Comparison of ENCODE assay signal across 12 cellular contexts in genomic region chr6:63816979-63817436, GRCh38.
DNase-seq lines count a peak whose midpoint lies in the region; ATAC-seq and TF ChIP-seq lines count a peak whose summit lies in the region.
"Had no signal": no experiment of that assay in that cellular context is flagged by ENCODE, and none has a peak within 500 bp of the region (broad histone marks: within the 10 kb centered on the region; RNA-seq: fewer than 3 reads in every experiment).

No MANE protein-coding gene starts in this region.

- H4K20me1 ChIP-seq in OCI-LY7 (ENCODE audit: insufficient read depth, low read length), result no peaks in the 10 kb centered on the region

- intact Hi-C loops in OCI-LY7 (cut with micrococcal nuclease; ENCODE audit: unreplicated experiment), result no loop called here

- no peaks in the 10 kb centered on the region for H3K79me2 ChIP-seq in OCI-LY7 (ENCODE audit: insufficient read depth, low read depth, low read length)

- H3K9me2 ChIP-seq in OCI-LY7 (ENCODE audit: insufficient read depth, low read length), result no peaks in the 10 kb centered on the region

- H2AFZ ChIP-seq in OCI-LY7 (ENCODE audit: low read length), result no peak overlapping the region

- TF ChIP-seq CTCF in AG04449 (IDR thresholded peaks at IDR 0.05; ENCODE audit: insufficient read depth, low read length, missing control alignments) (peak; percentile 22), OCI-LY7 (conservative IDR thresholded peaks at IDR 0.05; ENCODE audit: low read length) (peak; percentile 61)

- no peaks in the 10 kb centered on the region for H3K9me3 ChIP-seq in OCI-LY7 (ENCODE audit: low read length)
- H3K9me3 ChIP-seq: suprapubic skin had no signal

- no peaks in the 10 kb centered on the region for H3K4me1 ChIP-seq in OCI-LY7 (ENCODE audit: insufficient read depth, low read length, poor library complexity, severe bottlenecking)
- H3K4me1 ChIP-seq: suprapubic skin had no signal

- no peak overlapping the region for H3K4me3 ChIP-seq in AG04449 (ENCODE audit: low read depth, low read length)
- H3K4me3 ChIP-seq in OCI-LY7 (ENCODE audit: low read depth, low read length, poor library complexity, severe bottlenecking), result no peak overlapping the region
- H3K4me3 ChIP-seq: suprapubic skin had no signal

- H3K4me2 ChIP-seq in OCI-LY7 (ENCODE audit: low read length), result no peak overlapping the region

- POLR2A ChIA-PET in AG04449 (lab: Yijun Ruan, JAX) (interaction anchor here (0.7 kb wide), 1 partner anchor 14 kb away, joined by 4 read pairs; no protein-coding TSS in a partner anchor), OCI-LY7 (lab: Charles Lee) (interaction anchor here (0.6 to 1.4 kb wide), 2 partner anchors 13 to 204 kb away, joined by 3 read pairs; no protein-coding TSS in a partner anchor)

- no TSS peak for BruUV-seq in OCI-LY7 (replicated peaks; lab: Mats Ljungman, UMichigan)

- ATAC-seq in GM21360 (IDR thresholded peaks at IDR 0.05; ENCODE audit: unreplicated experiment), result peak; percentile 51
- ATAC-seq: right cardiac atrium had no signal

- no peaks in the 10 kb centered on the region for H3K36me3 ChIP-seq in OCI-LY7 (ENCODE audit: insufficient read depth, low read length)
- H3K36me3 ChIP-seq: suprapubic skin had no signal

- CTCF ChIA-PET in AG04449 (lab: Yijun Ruan, JAX) (interaction anchor here (1.4 to 4.6 kb wide), 5 partner anchors 8 to 464 kb away, joined by 3 to 28 read pairs (median 14); no protein-coding TSS in a partner anchor), OCI-LY7 (lab: Charles Lee; ENCODE audit: unreplicated experiment) (interaction anchor here (0.8 to 1.1 kb wide), 3 partner anchors 10 to 53 kb away, joined by 3 to 4 read pairs (median 3); no protein-coding TSS in a partner anchor)

- H3K27ac ChIP-seq in OCI-LY7 (ENCODE audit: low read depth, low read length, poor library complexity, severe bottlenecking), result no peak overlapping the region
- H3K27ac ChIP-seq: suprapubic skin had no signal

- DNase-seq in AG04449 (ENCODE audit: low read depth, low spot score), result no peak
- peak; percentile 10 for DNase-seq in OCI-LY7 (ENCODE audit: low spot score)
- peak; percentile 28 for DNase-seq in iPS DF 4.7 (ENCODE audit: extremely low read depth, low spot score)
- DNase-seq in T-helper 1 cell, result no peak
- DNase-seq in NCI-H1092 treated with DMSO at 0.1 percent for 48 hours (lab: John Stamatoyannopoulos, UW), result no peak
- no peak for DNase-seq in activated gamma-delta T cell (lab: John Stamatoyannopoulos, UW)
- no peak for DNase-seq in NCI-H1694 (lab: John Stamatoyannopoulos, UW)
- DNase-seq: DMS79, foreskin melanocyte, right cardiac atrium had no signal

Comparison
In these comparisons a context has a peak if more than half of its experiments do, and no peak if none do; other contexts are left out.
1. DNase-seq: peak in OCI-LY7 (single experiment) and iPS DF 4.7 (single experiment); none in AG04449 (single experiment), T-helper 1 cell (0 of 5), NCI-H1092 treated with DMSO at 0.1 percent for 48 hours (single experiment), activated gamma-delta T cell (single experiment) and NCI-H1694 (single experiment).